In the genomic region with DNA sequence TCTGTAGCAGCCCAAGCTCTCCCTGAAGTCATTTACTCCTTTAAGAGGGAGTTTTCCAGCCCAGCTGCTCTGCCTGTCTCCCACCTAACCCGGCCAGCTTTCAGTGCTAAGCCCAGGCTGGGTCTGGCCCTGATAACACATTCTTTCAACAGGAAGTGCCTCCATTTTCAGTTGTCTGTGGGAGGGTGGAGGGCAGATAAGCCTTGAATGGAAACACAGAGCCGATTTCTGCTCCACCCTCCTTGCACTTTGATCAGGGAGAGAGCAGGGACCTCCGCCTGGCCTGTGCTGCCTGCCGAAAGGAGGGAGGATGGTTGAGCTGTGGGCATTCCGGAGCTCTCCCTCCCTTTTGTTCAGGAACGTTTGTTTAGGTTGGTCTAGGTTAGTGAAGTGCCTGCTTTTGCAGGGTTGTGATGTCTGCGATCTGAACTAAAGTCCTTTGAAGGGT, we compare ENCODE assay signal across 1 cellular context.
TF ChIP-seq lines count a peak whose summit lies in the region.

No MANE protein-coding gene starts in this region.

TF ChIP-seq in HepG2, 621 proteins besides CTCF, POLR2A, EP300 and RAD21 (continued from another document and continues in another):
- TF ChIP-seq, protein P1, sequence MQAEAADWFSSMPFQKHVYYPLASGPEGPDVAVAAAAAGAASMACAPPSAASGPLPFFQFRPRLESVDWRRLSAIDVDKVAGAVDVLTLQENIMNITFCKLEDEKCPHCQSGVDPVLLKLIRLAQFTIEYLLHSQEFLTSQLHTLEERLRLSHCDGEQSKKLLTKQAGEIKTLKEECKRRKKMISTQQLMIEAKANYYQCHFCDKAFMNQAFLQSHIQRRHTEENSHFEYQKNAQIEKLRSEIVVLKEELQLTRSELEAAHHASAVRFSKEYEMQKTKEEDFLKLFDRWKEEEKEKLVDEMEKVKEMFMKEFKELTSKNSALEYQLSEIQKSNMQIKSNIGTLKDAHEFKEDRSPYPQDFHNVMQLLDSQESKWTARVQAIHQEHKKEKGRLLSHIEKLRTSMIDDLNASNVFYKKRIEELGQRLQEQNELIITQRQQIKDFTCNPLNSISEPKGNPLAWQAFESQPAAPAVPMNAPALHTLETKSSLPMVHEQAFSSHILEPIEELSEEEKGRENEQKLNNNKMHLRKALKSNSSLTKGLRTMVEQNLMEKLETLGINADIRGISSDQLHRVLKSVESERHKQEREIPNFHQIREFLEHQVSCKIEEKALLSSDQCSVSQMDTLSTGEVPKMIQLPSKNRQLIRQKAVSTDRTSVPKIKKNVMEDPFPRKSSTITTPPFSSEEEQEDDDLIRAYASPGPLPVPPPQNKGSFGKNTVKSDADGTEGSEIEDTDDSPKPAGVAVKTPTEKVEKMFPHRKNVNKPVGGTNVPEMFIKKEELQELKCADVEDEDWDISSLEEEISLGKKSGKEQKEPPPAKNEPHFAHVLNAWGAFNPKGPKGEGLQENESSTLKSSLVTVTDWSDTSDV (CRISPR knock-in tag; IDR thresholded peaks at IDR 0.05), result no peak
- no peak for TF ChIP-seq ATF7-NPFF (CRISPR knock-in tag; IDR thresholded peaks at IDR 0.05; ENCODE audit: low read depth)
- TF ChIP-seq, protein P2, sequence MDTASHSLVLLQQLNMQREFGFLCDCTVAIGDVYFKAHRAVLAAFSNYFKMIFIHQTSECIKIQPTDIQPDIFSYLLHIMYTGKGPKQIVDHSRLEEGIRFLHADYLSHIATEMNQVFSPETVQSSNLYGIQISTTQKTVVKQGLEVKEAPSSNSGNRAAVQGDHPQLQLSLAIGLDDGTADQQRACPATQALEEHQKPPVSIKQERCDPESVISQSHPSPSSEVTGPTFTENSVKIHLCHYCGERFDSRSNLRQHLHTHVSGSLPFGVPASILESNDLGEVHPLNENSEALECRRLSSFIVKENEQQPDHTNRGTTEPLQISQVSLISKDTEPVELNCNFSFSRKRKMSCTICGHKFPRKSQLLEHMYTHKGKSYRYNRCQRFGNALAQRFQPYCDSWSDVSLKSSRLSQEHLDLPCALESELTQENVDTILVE (CRISPR knock-in tag; IDR thresholded peaks at IDR 0.05), result no peak
- 0 out of 2 replicates have a peak, but pooled peaks have one; percentile 33 for TF ChIP-seq ZFP1 (CRISPR knock-in tag; IDR thresholded peaks at IDR 0.05)
- no peak for TF ChIP-seq ZNF7 (CRISPR knock-in tag; IDR thresholded peaks at IDR 0.05)
- no peak for TF ChIP-seq ZNF552 (CRISPR knock-in tag; IDR thresholded peaks at IDR 0.05; ENCODE audit: borderline replicate concordance)
- TF ChIP-seq FOXO1 (CRISPR knock-in tag; IDR thresholded peaks at IDR 0.05), result peak; percentile 74
- peak; percentile 84 for TF ChIP-seq KAT8 (CRISPR knock-in tag; IDR thresholded peaks at IDR 0.05)
- no peak for TF ChIP-seq ZFP82 (CRISPR knock-in tag; IDR thresholded peaks at IDR 0.05; ENCODE audit: borderline replicate concordance)
- 0 out of 2 replicates have a peak, but pooled peaks have one; percentile 37 for TF ChIP-seq ZNF124 (CRISPR knock-in tag; IDR thresholded peaks at IDR 0.05)
- TF ChIP-seq RXRA (CRISPR knock-in tag; IDR thresholded peaks at IDR 0.05), result peak; percentile 66; the same call in 1 of the 2 replicates
- TF ChIP-seq, protein P3, sequence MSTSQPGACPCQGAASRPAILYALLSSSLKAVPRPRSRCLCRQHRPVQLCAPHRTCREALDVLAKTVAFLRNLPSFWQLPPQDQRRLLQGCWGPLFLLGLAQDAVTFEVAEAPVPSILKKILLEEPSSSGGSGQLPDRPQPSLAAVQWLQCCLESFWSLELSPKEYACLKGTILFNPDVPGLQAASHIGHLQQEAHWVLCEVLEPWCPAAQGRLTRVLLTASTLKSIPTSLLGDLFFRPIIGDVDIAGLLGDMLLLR (CRISPR knock-in tag; IDR thresholded peaks at IDR 0.05), result no peak; the same call in 1 of the 2 replicates
- TF ChIP-seq ZNF629 (CRISPR knock-in tag; conservative IDR thresholded peaks at IDR 0.05), result 0 out of 2 replicates have a peak, but pooled peaks have one; percentile 27
- TF ChIP-seq ZNF343 (CRISPR knock-in tag; IDR thresholded peaks at IDR 0.05), result no peak
- no peak for TF ChIP-seq REXO4 (CRISPR knock-in tag; IDR thresholded peaks at IDR 0.05; ENCODE audit: borderline replicate concordance)
- TF ChIP-seq, protein P4, sequence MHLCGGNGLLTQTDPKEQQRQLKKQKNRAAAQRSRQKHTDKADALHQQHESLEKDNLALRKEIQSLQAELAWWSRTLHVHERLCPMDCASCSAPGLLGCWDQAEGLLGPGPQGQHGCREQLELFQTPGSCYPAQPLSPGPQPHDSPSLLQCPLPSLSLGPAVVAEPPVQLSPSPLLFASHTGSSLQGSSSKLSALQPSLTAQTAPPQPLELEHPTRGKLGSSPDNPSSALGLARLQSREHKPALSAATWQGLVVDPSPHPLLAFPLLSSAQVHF (CRISPR knock-in tag; IDR thresholded peaks at IDR 0.05), result no peak
- no peak for TF ChIP-seq TCF12 (IDR thresholded peaks at IDR 0.05)
- no peak for TF ChIP-seq TCF12 (CRISPR knock-in tag; IDR thresholded peaks at IDR 0.05)
- TF ChIP-seq, protein P5, sequence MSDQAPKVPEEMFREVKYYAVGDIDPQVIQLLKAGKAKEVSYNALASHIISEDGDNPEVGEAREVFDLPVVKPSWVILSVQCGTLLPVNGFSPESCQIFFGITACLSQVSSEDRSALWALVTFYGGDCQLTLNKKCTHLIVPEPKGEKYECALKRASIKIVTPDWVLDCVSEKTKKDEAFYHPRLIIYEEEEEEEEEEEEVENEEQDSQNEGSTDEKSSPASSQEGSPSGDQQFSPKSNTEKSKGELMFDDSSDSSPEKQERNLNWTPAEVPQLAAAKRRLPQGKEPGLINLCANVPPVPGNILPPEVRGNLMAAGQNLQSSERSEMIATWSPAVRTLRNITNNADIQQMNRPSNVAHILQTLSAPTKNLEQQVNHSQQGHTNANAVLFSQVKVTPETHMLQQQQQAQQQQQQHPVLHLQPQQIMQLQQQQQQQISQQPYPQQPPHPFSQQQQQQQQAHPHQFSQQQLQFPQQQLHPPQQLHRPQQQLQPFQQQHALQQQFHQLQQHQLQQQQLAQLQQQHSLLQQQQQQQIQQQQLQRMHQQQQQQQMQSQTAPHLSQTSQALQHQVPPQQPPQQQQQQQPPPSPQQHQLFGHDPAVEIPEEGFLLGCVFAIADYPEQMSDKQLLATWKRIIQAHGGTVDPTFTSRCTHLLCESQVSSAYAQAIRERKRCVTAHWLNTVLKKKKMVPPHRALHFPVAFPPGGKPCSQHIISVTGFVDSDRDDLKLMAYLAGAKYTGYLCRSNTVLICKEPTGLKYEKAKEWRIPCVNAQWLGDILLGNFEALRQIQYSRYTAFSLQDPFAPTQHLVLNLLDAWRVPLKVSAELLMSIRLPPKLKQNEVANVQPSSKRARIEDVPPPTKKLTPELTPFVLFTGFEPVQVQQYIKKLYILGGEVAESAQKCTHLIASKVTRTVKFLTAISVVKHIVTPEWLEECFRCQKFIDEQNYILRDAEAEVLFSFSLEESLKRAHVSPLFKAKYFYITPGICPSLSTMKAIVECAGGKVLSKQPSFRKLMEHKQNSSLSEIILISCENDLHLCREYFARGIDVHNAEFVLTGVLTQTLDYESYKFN (CRISPR knock-in tag; conservative IDR thresholded peaks at IDR 0.05), result peak; percentile 84
- TF ChIP-seq, protein P6, sequence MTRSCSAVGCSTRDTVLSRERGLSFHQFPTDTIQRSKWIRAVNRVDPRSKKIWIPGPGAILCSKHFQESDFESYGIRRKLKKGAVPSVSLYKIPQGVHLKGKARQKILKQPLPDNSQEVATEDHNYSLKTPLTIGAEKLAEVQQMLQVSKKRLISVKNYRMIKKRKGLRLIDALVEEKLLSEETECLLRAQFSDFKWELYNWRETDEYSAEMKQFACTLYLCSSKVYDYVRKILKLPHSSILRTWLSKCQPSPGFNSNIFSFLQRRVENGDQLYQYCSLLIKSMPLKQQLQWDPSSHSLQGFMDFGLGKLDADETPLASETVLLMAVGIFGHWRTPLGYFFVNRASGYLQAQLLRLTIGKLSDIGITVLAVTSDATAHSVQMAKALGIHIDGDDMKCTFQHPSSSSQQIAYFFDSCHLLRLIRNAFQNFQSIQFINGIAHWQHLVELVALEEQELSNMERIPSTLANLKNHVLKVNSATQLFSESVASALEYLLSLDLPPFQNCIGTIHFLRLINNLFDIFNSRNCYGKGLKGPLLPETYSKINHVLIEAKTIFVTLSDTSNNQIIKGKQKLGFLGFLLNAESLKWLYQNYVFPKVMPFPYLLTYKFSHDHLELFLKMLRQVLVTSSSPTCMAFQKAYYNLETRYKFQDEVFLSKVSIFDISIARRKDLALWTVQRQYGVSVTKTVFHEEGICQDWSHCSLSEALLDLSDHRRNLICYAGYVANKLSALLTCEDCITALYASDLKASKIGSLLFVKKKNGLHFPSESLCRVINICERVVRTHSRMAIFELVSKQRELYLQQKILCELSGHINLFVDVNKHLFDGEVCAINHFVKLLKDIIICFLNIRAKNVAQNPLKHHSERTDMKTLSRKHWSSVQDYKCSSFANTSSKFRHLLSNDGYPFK (CRISPR knock-in tag; IDR thresholded peaks at IDR 0.05; ENCODE audit: borderline replicate concordance), result no peak
- peak; percentile 46; the same call in 1 of the 2 replicates for TF ChIP-seq KDM2A (CRISPR knock-in tag; IDR thresholded peaks at IDR 0.05; ENCODE audit: borderline replicate concordance, low read depth)
- TF ChIP-seq JDP2 (CRISPR knock-in tag; IDR thresholded peaks at IDR 0.05; ENCODE audit: borderline replicate concordance), result no peak
- no peak for TF ChIP-seq NFYB (CRISPR knock-in tag; IDR thresholded peaks at IDR 0.05)
- peak; percentile 91 for TF ChIP-seq ZNF263 (CRISPR knock-in tag; IDR thresholded peaks at IDR 0.05)
- TF ChIP-seq JUN (CRISPR knock-in tag; IDR thresholded peaks at IDR 0.05), result no peak
- TF ChIP-seq NONO (IDR thresholded peaks at IDR 0.05), result no peak
- TF ChIP-seq NONO (CRISPR knock-in tag; conservative IDR thresholded peaks at IDR 0.05), result 0 out of 2 replicates have a peak, but pooled peaks have one; percentile 43
- no peak for TF ChIP-seq HMG20B (CRISPR knock-in tag; conservative IDR thresholded peaks at IDR 0.05)
- TF ChIP-seq, protein P7, sequence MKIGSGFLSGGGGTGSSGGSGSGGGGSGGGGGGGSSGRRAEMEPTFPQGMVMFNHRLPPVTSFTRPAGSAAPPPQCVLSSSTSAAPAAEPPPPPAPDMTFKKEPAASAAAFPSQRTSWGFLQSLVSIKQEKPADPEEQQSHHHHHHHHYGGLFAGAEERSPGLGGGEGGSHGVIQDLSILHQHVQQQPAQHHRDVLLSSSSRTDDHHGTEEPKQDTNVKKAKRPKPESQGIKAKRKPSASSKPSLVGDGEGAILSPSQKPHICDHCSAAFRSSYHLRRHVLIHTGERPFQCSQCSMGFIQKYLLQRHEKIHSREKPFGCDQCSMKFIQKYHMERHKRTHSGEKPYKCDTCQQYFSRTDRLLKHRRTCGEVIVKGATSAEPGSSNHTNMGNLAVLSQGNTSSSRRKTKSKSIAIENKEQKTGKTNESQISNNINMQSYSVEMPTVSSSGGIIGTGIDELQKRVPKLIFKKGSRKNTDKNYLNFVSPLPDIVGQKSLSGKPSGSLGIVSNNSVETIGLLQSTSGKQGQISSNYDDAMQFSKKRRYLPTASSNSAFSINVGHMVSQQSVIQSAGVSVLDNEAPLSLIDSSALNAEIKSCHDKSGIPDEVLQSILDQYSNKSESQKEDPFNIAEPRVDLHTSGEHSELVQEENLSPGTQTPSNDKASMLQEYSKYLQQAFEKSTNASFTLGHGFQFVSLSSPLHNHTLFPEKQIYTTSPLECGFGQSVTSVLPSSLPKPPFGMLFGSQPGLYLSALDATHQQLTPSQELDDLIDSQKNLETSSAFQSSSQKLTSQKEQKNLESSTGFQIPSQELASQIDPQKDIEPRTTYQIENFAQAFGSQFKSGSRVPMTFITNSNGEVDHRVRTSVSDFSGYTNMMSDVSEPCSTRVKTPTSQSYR (CRISPR knock-in tag; IDR thresholded peaks at IDR 0.05; ENCODE audit: borderline replicate concordance), result 0 out of 2 replicates have a peak, but pooled peaks have one; percentile 21
- no peak for TF ChIP-seq ZNF569 (CRISPR knock-in tag; IDR thresholded peaks at IDR 0.05; ENCODE audit: borderline replicate concordance)
- TF ChIP-seq KDM1A (CRISPR knock-in tag; IDR thresholded peaks at IDR 0.05), result peak; percentile 66; the same call in 1 of the 2 replicates
- TF ChIP-seq NR2C2 (CRISPR knock-in tag; IDR thresholded peaks at IDR 0.05; ENCODE audit: borderline replicate concordance), result no peak
- TF ChIP-seq HES4 (CRISPR knock-in tag; IDR thresholded peaks at IDR 0.05; ENCODE audit: borderline replicate concordance), result no peak
- no peak for TF ChIP-seq GLI4 (CRISPR knock-in tag; IDR thresholded peaks at IDR 0.05; ENCODE audit: borderline replicate concordance)
- TF ChIP-seq, protein P8, sequence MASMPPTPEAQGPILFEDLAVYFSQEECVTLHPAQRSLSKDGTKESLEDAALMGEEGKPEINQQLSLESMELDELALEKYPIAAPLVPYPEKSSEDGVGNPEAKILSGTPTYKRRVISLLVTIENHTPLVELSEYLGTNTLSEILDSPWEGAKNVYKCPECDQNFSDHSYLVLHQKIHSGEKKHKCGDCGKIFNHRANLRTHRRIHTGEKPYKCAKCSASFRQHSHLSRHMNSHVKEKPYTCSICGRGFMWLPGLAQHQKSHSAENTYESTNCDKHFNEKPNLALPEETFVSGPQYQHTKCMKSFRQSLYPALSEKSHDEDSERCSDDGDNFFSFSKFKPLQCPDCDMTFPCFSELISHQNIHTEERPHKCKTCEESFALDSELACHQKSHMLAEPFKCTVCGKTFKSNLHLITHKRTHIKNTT (CRISPR knock-in tag; IDR thresholded peaks at IDR 0.05), result no peak
- TF ChIP-seq, protein P9, sequence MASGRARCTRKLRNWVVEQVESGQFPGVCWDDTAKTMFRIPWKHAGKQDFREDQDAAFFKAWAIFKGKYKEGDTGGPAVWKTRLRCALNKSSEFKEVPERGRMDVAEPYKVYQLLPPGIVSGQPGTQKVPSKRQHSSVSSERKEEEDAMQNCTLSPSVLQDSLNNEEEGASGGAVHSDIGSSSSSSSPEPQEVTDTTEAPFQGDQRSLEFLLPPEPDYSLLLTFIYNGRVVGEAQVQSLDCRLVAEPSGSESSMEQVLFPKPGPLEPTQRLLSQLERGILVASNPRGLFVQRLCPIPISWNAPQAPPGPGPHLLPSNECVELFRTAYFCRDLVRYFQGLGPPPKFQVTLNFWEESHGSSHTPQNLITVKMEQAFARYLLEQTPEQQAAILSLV (CRISPR knock-in tag; IDR thresholded peaks at IDR 0.05; ENCODE audit: borderline replicate concordance), result no peak
- no peak for TF ChIP-seq ZNF274 (CRISPR knock-in tag; IDR thresholded peaks at IDR 0.05)
- TF ChIP-seq ZSCAN25 (CRISPR knock-in tag; IDR thresholded peaks at IDR 0.05), result peak; percentile 44; the same call in 1 of the 2 replicates
- TF ChIP-seq MXI1 (IDR thresholded peaks at IDR 0.05; ENCODE audit: borderline replicate concordance, low read depth, low read length), result no peak
- TF ChIP-seq, protein P10, sequence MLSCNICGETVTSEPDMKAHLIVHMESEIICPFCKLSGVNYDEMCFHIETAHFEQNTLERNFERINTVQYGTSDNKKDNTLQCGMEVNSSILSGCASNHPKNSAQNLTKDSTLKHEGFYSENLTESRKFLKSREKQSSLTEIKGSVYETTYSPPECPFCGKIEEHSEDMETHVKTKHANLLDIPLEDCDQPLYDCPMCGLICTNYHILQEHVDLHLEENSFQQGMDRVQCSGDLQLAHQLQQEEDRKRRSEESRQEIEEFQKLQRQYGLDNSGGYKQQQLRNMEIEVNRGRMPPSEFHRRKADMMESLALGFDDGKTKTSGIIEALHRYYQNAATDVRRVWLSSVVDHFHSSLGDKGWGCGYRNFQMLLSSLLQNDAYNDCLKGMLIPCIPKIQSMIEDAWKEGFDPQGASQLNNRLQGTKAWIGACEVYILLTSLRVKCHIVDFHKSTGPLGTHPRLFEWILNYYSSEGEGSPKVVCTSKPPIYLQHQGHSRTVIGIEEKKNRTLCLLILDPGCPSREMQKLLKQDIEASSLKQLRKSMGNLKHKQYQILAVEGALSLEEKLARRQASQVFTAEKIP (CRISPR knock-in tag; IDR thresholded peaks at IDR 0.05; ENCODE audit: borderline replicate concordance), result no peak
- no peak for TF ChIP-seq ZNF850 (CRISPR knock-in tag; conservative IDR thresholded peaks at IDR 0.05)
